In the genomic region with DNA sequence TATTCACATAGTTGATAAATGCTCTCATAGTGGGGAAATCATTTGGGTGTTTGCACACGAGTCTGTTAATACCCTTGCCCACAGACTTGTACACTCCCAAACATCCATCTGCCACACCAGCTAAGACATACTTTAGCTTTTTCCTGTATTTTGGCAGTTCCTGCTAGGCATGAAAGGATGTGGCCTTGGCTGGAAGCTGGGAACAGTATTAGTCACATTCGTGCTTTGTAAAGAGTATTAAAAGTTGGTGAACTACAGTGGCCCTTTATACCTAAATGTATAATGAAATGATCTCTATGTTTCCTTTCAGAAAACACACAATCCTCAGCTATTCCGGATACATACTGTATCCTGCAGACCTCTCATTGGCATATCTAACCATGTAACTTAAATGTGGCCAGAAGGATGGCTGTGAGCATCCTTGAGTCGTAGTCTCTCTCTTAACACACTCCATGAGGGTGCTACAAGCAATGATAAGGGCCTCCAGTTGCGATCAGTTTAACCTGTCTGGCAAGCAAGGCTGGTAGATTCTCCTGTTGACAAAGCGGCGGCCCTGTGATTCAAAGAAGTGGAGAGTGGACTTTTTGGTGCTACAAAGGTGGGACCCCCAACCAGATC, we compare ENCODE assay signal across 8 cellular contexts. TPM values are rescaled to one million over a fixed set of nuclear protein-coding genes. Genes with fewer than 3 reads are reported as not detected.
DNase-seq lines count a peak whose midpoint lies in the region; ATAC-seq, FAIRE-seq and TF ChIP-seq lines count a peak whose summit lies in the region.

No MANE protein-coding gene starts in this region.

- H3K9me3 ChIP-seq in esophagus (ENCODE audit: control insufficient read depth in 2 of 2, insufficient read depth in 1 of 2, low read depth in 1 of 2, low read length in 1 of 2) (no peaks in the 10 kb centered on the region), psoas muscle (no peaks in the 10 kb centered on the region)

- ATAC-seq in psoas muscle, result no peak
- ATAC-seq in GM18907 (IDR thresholded peaks at IDR 0.05; ENCODE audit: unreplicated experiment), result no peak
- no peak for ATAC-seq in GM21360 (IDR thresholded peaks at IDR 0.05; ENCODE audit: unreplicated experiment)

- peak; percentile 66 for DNase-seq in ELR (ENCODE audit: low read depth)
- peak; percentile 60 for DNase-seq in RKO (ENCODE audit: low spot score)
- DNase-seq in psoas muscle, result no peak
- no peak for DNase-seq in HuH-7 (ENCODE audit: low spot score)
- DNase-seq in GM19239 (ENCODE audit: insufficient read length, low spot score), result no peak

- FAIRE-seq in GM19239 (lab: Jason Lieb, UNC), result no peak

- no peaks in the 10 kb centered on the region for H3K27me3 ChIP-seq in esophagus (ENCODE audit: control insufficient read depth in 1 of 2, insufficient read depth in 2 of 2, low read length in 2 of 2)
- no peaks in the 10 kb centered on the region for H3K27me3 ChIP-seq in psoas muscle (ENCODE audit: insufficient read depth in 3 of 3, low read length in 2 of 3)

- H3K4me3 ChIP-seq in esophagus (ENCODE audit: low read depth in 1 of 2, low read length in 2 of 2), result peak overlapping the region; percentile 87 to 91
- H3K4me3 ChIP-seq in psoas muscle, result peak overlapping the region; percentile 92

- 27 to 30% methylated on average over 7 of the region's 7 CpGs for WGBS in esophagus, 2 donors
- WGBS in psoas muscle, 3 donors, result 35 to 43% (median 38%) methylated on average over 7 of the region's 7 CpGs

- no peak for TF ChIP-seq CTCF in psoas muscle (IDR thresholded peaks at IDR 0.05)

- peaks cover 0 to 10% of the 10 kb centered on the region in 2 donors for H3K4me1 ChIP-seq in esophagus (ENCODE audit: control insufficient read depth in 2 of 2, insufficient read depth in 2 of 2, low read length in 1 of 2)
- H3K4me1 ChIP-seq in psoas muscle, result peaks cover 37% of the 10 kb centered on the region

- H3K36me3 ChIP-seq in esophagus (ENCODE audit: control insufficient read depth in 2 of 2, insufficient read depth in 2 of 2, low read length in 1 of 2) (peaks cover 8 to 25% of the 10 kb centered on the region in 2 donors), psoas muscle (ENCODE audit: insufficient read depth in 1 of 2, low read depth in 1 of 2) (peaks cover 4 to 31% of the 10 kb centered on the region in 2 donors)

- H3K27ac ChIP-seq in esophagus (ENCODE audit: low read depth in 2 of 2, low read length in 1 of 2) (peak overlapping the region; percentile 92 to 97), psoas muscle (peak overlapping the region; percentile 99)

- intact Hi-C loops in psoas muscle (cut with DNase I), result no loop called here

RNA-seq across cellular contexts. Expression of gene LEMD2, which starts 1.5 kb away (rescaled TPM):
- polyA plus RNA-seq in esophagus, result 10 to 100 TPM; 39.8 to 43.2 TPM
- total RNA-seq in psoas muscle, result 10 to 100 TPM; 21.3 to 38.8 (median 24.5) TPM
- polyA plus RNA-seq in psoas muscle, result 10 to 100 TPM; 37.3 to 63.3 (median 45.0) TPM

RNA-seq across cellular contexts. Expression of gene MLN, which starts 16.4 kb away (rescaled TPM):
- polyA plus RNA-seq in esophagus (not detected), psoas muscle (not detected)
- total RNA-seq in psoas muscle, result not detected

RNA-seq across cellular contexts. Expression of gene IP6K3, which starts 40.7 kb away (rescaled TPM):
- polyA plus RNA-seq in esophagus (under 1 TPM; 0.65 to 0.96 TPM), psoas muscle (100 to 1,000 TPM in 2 of 3 donors, 10 to 100 TPM in 1; 95.7 to 220 (median 175) TPM)
- total RNA-seq in psoas muscle, result 100 to 1,000 TPM; 113 to 363 (median 306) TPM

Comparison
In these comparisons a context has a peak if more than half of its experiments do, and no peak if none do; other contexts are left out.
1. DNase-seq: peak in ELR (single experiment) and RKO (single experiment); none in psoas muscle (0 of 2), HuH-7 (single experiment) and GM19239 (single experiment).
2. RNA of gene IP6K3, which starts 40.7 kb away (polyA plus RNA-seq): 95.7 to 220 TPM in psoas muscle; 0.65 to 0.96 TPM in esophagus; every median in the first group is over 10 times any median in the second.